ENCODE assay signal across 9 cellular contexts in genomic region chr11:101127699-101128570, GRCh38. TPM values are rescaled to one million over a fixed set of nuclear protein-coding genes. Genes with fewer than 3 reads are reported as not detected.
DNase-seq lines count a peak whose midpoint lies in the region; ATAC-seq and TF ChIP-seq lines count a peak whose summit lies in the region.
"Had no signal": no experiment of that assay in that cellular context is flagged by ENCODE, and none has a peak within 500 bp of the region (broad histone marks: within the 10 kb centered on the region; RNA-seq: fewer than 3 reads in every experiment).

No MANE protein-coding gene starts in this region.

- DNase-seq in COR-L47 (lab: John Stamatoyannopoulos, UW), result peak; percentile 15
- DNase-seq in NCI-H1930 (lab: John Stamatoyannopoulos, UW), result peak; percentile 19 to 39
- no peak for DNase-seq in fibroblast of the aortic adventitia (ENCODE audit: low read depth)
- DNase-seq in omental fat pad (ENCODE audit: low spot score), result no peak
- DNase-seq in NAMALWA (ENCODE audit: low spot score), result no peak
- DNase-seq: NCI-H2029 had no signal

- peak overlapping the region; percentile 54 for H3K4me3 ChIP-seq in fibroblast of the aortic adventitia (ENCODE audit: low read depth, low read length)

- TF ChIP-seq CTCF in fibroblast of the aortic adventitia (IDR thresholded peaks at IDR 0.05; ENCODE audit: insufficient read depth, low read length) (no peak), omental fat pad (IDR thresholded peaks at IDR 0.05) (no peak)

- ATAC-seq in omental fat pad (ENCODE audit: low FRiP score) (peak; percentile 34), GM18907 (IDR thresholded peaks at IDR 0.05; ENCODE audit: unreplicated experiment) (no peak), HG02973 (IDR thresholded peaks at IDR 0.05; ENCODE audit: unreplicated experiment) (no peak), GM19455 (IDR thresholded peaks at IDR 0.05; ENCODE audit: unreplicated experiment) (no peak)

RNA-seq across cellular contexts. Expression of gene PGR, which starts 1.7 kb away (rescaled TPM):
- 0.16 and 0.63 TPM in 2 replicates for total RNA-seq in fibroblast of the aortic adventitia (ENCODE audit: low replicate concordance)
- total RNA-seq in omental fat pad, result 1 to 10 TPM in 3 of 4 donors, under 1 TPM in 1; 0.60 to 2.4 (median 1.3) TPM

Comparison
In these comparisons a context has a peak if more than half of its experiments do, and no peak if none do; other contexts are left out.
1. DNase-seq: peak in COR-L47 (single experiment) and NCI-H1930 (2 of 2); none in fibroblast of the aortic adventitia (single experiment), omental fat pad (single experiment) and NAMALWA (single experiment).